Comparison of ENCODE assay signal across 24 cellular contexts in the genomic region with DNA sequence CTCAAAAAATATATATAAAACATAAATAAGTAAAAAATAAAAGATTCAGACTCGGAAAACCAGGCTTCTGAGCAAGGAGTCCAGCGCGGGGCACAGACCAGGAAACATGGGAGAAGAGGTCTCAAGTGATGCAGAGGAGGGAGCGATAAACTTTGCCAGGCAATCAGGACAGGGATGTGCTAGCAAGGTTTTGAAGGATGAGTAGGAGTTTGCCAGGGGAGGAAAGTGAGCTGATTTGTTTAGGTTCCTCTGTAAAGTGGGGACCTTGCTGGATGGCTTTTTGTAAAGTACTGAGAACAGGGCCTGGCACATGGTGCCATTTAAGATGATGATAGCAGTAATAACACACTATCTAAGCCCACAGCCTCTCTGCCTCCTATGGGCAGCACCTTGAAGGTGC.
"Had no signal": no experiment of that assay in that cellular context is flagged by ENCODE, and none has a peak within 500 bp of the region (broad histone marks: within the 10 kb centered on the region; RNA-seq: fewer than 3 reads in every experiment).

No MANE protein-coding gene starts in this region.

- H3K27ac ChIP-seq: epithelial cell of prostate, hepatocyte, parathyroid adenoma, psoas muscle, upper lobe of right lung had no signal

- H3K27ac Mint-ChIP-seq: activated CD4-positive, alpha-beta memory T cell treated with anti-CD3 and anti-CD28 coated beads for 36 hours; activated CD4-positive, alpha-beta T cell treated with anti-CD3 and anti-CD28 coated beads, Interleukin-2, amount 10 ng/mL, durations not matched to agents 24 days and 14 days; activated naive CD4-positive, alpha-beta T cell treated with anti-CD3 and anti-CD28 coated beads for 36 hours; activated naive CD8-positive, alpha-beta T cell treated with anti-CD3 and anti-CD28 coated beads for 36 hours; activated T-helper 1 cell treated with anti-CD3 and anti-CD28 coated beads, Interleukin-12 subunit alpha, Interleukin-12 subunit beta, Interleukin-2, Interleukin-4 antibody, amounts not matched to agents 30 ng/mL and 10 ng/mL and 1 ng/mL, durations not matched to agents 14 hours and 24 hours and 36 hours; dendritic cell treated with granulocyte-macrophage colony-stimulating factor and Interleukin-4, amounts not matched to agents 40 ng/mL and 50 ng/mL, for 4 days; stimulated activated naive B cell treated with anti-CD40 and anti-IgM and Interleukin-4, amounts not matched to agents 10 μg/mL and 1 μg/mL and 100 μg/mL, for 72 hours had no signal

- H2AFZ ChIP-seq: hepatocyte, parathyroid adenoma had no signal

- H3K27me3 Mint-ChIP-seq: activated CD4-positive, alpha-beta memory T cell treated with anti-CD3 and anti-CD28 coated beads for 36 hours; activated naive CD8-positive, alpha-beta T cell treated with anti-CD3 and anti-CD28 coated beads for 36 hours; naive B cell; stimulated activated naive B cell treated with anti-CD40 and anti-IgM and Interleukin-4, amounts not matched to agents 10 μg/mL and 1 μg/mL and 100 μg/mL, for 72 hours had no signal

- H3K4me3 ChIP-seq: adrenal gland, gastroesophageal sphincter, hepatocyte, psoas muscle, upper lobe of right lung had no signal

- H3K36me3 ChIP-seq: adrenal gland, gastroesophageal sphincter, upper lobe of right lung had no signal

- H3K9me3 Mint-ChIP-seq: activated CD4-positive, alpha-beta memory T cell treated with anti-CD3 and anti-CD28 coated beads for 36 hours; activated CD4-positive, alpha-beta T cell treated with anti-CD3 and anti-CD28 coated beads, Interleukin-2, amount 10 ng/mL, durations not matched to agents 24 days and 14 days; activated naive CD4-positive, alpha-beta T cell treated with anti-CD3 and anti-CD28 coated beads for 36 hours; activated naive CD8-positive, alpha-beta T cell treated with anti-CD3 and anti-CD28 coated beads for 36 hours; activated T-helper 1 cell treated with anti-CD3 and anti-CD28 coated beads, Interleukin-12 subunit alpha, Interleukin-12 subunit beta, Interleukin-2, Interleukin-4 antibody, amounts not matched to agents 30 ng/mL and 10 ng/mL and 1 ng/mL, durations not matched to agents 14 hours and 24 hours and 36 hours; naive B cell had no signal

- H3K9ac ChIP-seq: parathyroid adenoma had no signal

- H3K9me3 ChIP-seq: adrenal gland, gastroesophageal sphincter, psoas muscle, upper lobe of right lung had no signal

- H3K4me2 ChIP-seq: hepatocyte had no signal

- DNase-seq: activated CD4-positive, alpha-beta memory T cell treated with anti-CD3 and anti-CD28 coated beads for 36 hours; activated CD4-positive, alpha-beta T cell treated with anti-CD3 and anti-CD28 coated beads, Interleukin-2, amount 10 ng/mL, durations not matched to agents 24 days and 14 days; activated CD4-positive, CD25-positive, alpha-beta regulatory T cell treated with anti-CD3 and anti-CD28 coated beads, Interleukin-2, amount 50 U/mL, for 72 hours; activated CD8-positive, alpha-beta memory T cell treated with anti-CD3 and anti-CD28 coated beads, Interleukin-2, amount 50 U/mL, for 4 hours; activated effector memory CD4-positive, alpha-beta T cell treated with anti-CD3 and anti-CD28 coated beads, Interleukin-2, amount 50 U/mL, for 16 hours; activated naive CD4-positive, alpha-beta T cell treated with anti-CD3 and anti-CD28 coated beads for 36 hours; activated naive CD8-positive, alpha-beta T cell treated with anti-CD3 and anti-CD28 coated beads for 36 hours; activated T-cell treated with anti-CD3 and anti-CD28 coated beads, Interleukin-2, amount 50 U/mL, for 1 hour; adrenal gland; caudate nucleus; naive B cell; nucleus accumbens; psoas muscle; stimulated activated CD4-positive, alpha-beta T cell treated with anti-CD3 and anti-CD28 coated beads, Interleukin-15, amount 100 ng/mL, for 24 hours; stimulated activated CD4-positive, alpha-beta T cell treated with anti-CD3 and anti-CD28 coated beads, Interleukin-2, amount 100 ng/mL, for 24 hours; stimulated activated naive B cell treated with anti-CD40 and anti-IgM and Interleukin-4, amounts not matched to agents 10 μg/mL and 1 μg/mL and 100 μg/mL, for 72 hours; T-helper 2 cell; upper lobe of right lung had no signal

- H3K36me3 Mint-ChIP-seq: activated CD4-positive, alpha-beta memory T cell treated with anti-CD3 and anti-CD28 coated beads for 36 hours; activated naive CD8-positive, alpha-beta T cell treated with anti-CD3 and anti-CD28 coated beads for 36 hours; naive B cell had no signal

- H3K4me1 Mint-ChIP-seq: activated CD4-positive, alpha-beta T cell treated with anti-CD3 and anti-CD28 coated beads, Interleukin-2, amount 10 ng/mL, durations not matched to agents 24 days and 14 days; activated naive CD8-positive, alpha-beta T cell treated with anti-CD3 and anti-CD28 coated beads for 36 hours had no signal

- H3K4me1 ChIP-seq: parathyroid adenoma had no signal

- H3K27me3 ChIP-seq: adrenal gland, gastroesophageal sphincter, hepatocyte, upper lobe of right lung had no signal

- H3K4me3 Mint-ChIP-seq: activated CD4-positive, alpha-beta memory T cell treated with anti-CD3 and anti-CD28 coated beads for 36 hours; activated CD4-positive, alpha-beta T cell treated with anti-CD3 and anti-CD28 coated beads, Interleukin-2, amount 10 ng/mL, durations not matched to agents 24 days and 14 days; activated naive CD4-positive, alpha-beta T cell treated with anti-CD3 and anti-CD28 coated beads for 36 hours; activated naive CD8-positive, alpha-beta T cell treated with anti-CD3 and anti-CD28 coated beads for 36 hours; activated T-helper 1 cell treated with anti-CD3 and anti-CD28 coated beads, Interleukin-12 subunit alpha, Interleukin-12 subunit beta, Interleukin-2, Interleukin-4 antibody, amounts not matched to agents 30 ng/mL and 10 ng/mL and 1 ng/mL, durations not matched to agents 14 hours and 24 hours and 36 hours; dendritic cell treated with granulocyte-macrophage colony-stimulating factor and Interleukin-4, amounts not matched to agents 40 ng/mL and 50 ng/mL, for 4 days; naive B cell; stimulated activated naive B cell treated with anti-CD40 and anti-IgM and Interleukin-4, amounts not matched to agents 10 μg/mL and 1 μg/mL and 100 μg/mL, for 72 hours had no signal
